ENCODE assay signal across 9 cellular contexts in the genomic region with DNA sequence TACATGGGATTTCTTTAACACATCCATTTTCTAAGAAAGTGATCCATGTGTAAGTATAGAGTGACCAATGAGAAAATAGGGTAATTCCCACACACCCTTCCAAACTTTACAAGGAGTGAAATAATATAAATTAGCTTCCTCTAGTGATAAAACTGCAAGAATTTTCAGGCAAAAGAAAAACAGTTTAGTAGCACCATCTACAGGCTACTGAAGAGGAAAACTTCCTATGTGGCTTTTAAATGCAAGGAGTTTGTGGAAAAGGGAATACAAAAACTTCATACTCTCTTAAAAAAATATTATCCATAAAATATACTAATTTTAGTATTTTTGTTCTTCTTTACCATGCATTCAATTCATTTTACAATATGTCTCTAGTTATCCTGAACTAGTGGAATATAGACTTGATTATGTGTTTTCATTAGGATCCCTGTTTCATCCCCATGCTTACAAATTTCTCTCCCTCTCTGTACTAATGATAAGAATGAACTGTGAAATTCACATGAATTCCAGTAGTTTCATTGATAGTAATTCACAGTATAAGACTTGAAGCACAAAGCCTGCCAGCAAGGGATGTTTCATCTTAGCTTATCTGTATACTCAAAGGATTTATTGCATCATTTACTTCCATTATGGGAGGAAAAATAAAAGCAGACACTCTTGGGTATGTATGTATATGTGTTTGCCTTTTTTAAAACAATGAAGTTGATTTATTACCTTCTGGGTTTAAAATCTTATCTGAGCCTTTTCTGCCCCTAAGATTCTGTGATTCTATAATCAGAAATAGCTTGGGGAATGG.
DNase-seq lines count a peak whose midpoint lies in the region; ATAC-seq and TF ChIP-seq lines count a peak whose summit lies in the region.
"Had no signal": no experiment of that assay in that cellular context is flagged by ENCODE, and none has a peak within 500 bp of the region (broad histone marks: within the 10 kb centered on the region; RNA-seq: fewer than 3 reads in every experiment).

No MANE protein-coding gene starts in this region.

- no peak overlapping the region for H3K27ac Mint-ChIP-seq in MCF 10A (ENCODE audit: low read depth, unreplicated experiment)

- POLR2A ChIA-PET in MCF 10A (lab: Yijun Ruan, JAX), result no interaction called here

- H3K27me3 ChIP-seq in breast epithelium, result no peaks in the 10 kb centered on the region
- H3K27me3 ChIP-seq in Peyer's patch, result no peaks in the 10 kb centered on the region
- no peaks in the 10 kb centered on the region for H3K27me3 ChIP-seq in gastroesophageal sphincter
- H3K27me3 ChIP-seq in tibial nerve, result no peaks in the 10 kb centered on the region

- H3K4me3 ChIP-seq in breast epithelium (no peak overlapping the region), Peyer's patch (no peak overlapping the region), gastroesophageal sphincter (no peak overlapping the region), tibial nerve (no peak overlapping the region)

- ATAC-seq in gastroesophageal sphincter, result no peak
- no peak for ATAC-seq in GM21390 (IDR thresholded peaks at IDR 0.05; ENCODE audit: unreplicated experiment)

- H3K4me1 Mint-ChIP-seq in MCF 10A (ENCODE audit: insufficient read depth, unreplicated experiment), result no peaks in the 10 kb centered on the region

- CTCF ChIA-PET in MCF 10A (lab: Yijun Ruan, JAX), result interaction anchor here (0.7 kb wide), 1 partner anchor 24 kb away, joined by 3 read pairs; no protein-coding TSS in a partner anchor

- no peak for TF ChIP-seq POLR2A in breast epithelium (IDR thresholded peaks at IDR 0.05)
- no peak for TF ChIP-seq POLR2A in Peyer's patch (IDR thresholded peaks at IDR 0.05)
- no peak for TF ChIP-seq POLR2A in gastroesophageal sphincter (IDR thresholded peaks at IDR 0.05)
- TF ChIP-seq POLR2A in tibial nerve (IDR thresholded peaks at IDR 0.05), result no peak

- no peaks in the 10 kb centered on the region for H3K9me3 ChIP-seq in breast epithelium
- no peaks in the 10 kb centered on the region for H3K9me3 ChIP-seq in Peyer's patch
- no peaks in the 10 kb centered on the region for H3K9me3 ChIP-seq in gastroesophageal sphincter
- H3K9me3 ChIP-seq in tibial nerve, result no peaks in the 10 kb centered on the region

- TF ChIP-seq EP300 in gastroesophageal sphincter (IDR thresholded peaks at IDR 0.05) (no peak), tibial nerve (IDR thresholded peaks at IDR 0.05) (no peak)

- no TSS peak for BruUV-seq in MCF 10A (replicated peaks; lab: Mats Ljungman, UMichigan)

- DNase-seq in breast epithelium (ENCODE audit: low spot score in 2 of 2) (no peak), MCF 10A (ENCODE audit: unreplicated experiment) (no peak), Peyer's patch (no peak), tibial nerve (ENCODE audit: low spot score in 2 of 2) (no peak), NCI-H1048 (lab: John Stamatoyannopoulos, UW) (no peak)
- DNase-seq in stimulated activated CD4-positive, alpha-beta T cell treated with anti-CD3 and anti-CD28 coated beads, Interleukin-1b, Interleukin-23, amount 100 ng/mL, for 48 hours, result no peak
- DNase-seq: Calu3 had no signal

- H3K4me1 ChIP-seq in breast epithelium (no peaks in the 10 kb centered on the region), Peyer's patch (peaks cover 0 to 11% (median 0%) of the 10 kb centered on the region in 4 donors), gastroesophageal sphincter (peaks cover 0 to 31% (median 0%) of the 10 kb centered on the region in 3 donors), tibial nerve (peaks cover 0 to 28% (median 6%) of the 10 kb centered on the region in 4 donors)

- intact Hi-C loops in breast epithelium (cut with DNase I; ENCODE audit: low total_unique reads) (loop anchor here (5.0 kb wide), 1 partner anchor 1789 kb away; no protein-coding TSS in a partner anchor), MCF 10A (cut with micrococcal nuclease) (loop anchor here (5.0 kb wide), 1 partner anchor 656 kb away; no protein-coding TSS in a partner anchor)

- no peak overlapping the region for H3K4me3 Mint-ChIP-seq in MCF 10A (ENCODE audit: unreplicated experiment)

- TF ChIP-seq CTCF in breast epithelium (IDR thresholded peaks at IDR 0.05) (peak in 2 of 3 donors; percentile 23 to 35), MCF 10A (IDR thresholded peaks at IDR 0.05; ENCODE audit: unreplicated experiment) (no peak), Peyer's patch (IDR thresholded peaks at IDR 0.05) (peak in 4 of 6 experiments; percentile 22 to 38 (median 31)), gastroesophageal sphincter (IDR thresholded peaks at IDR 0.05) (peak in 3 of 4 experiments; percentile 20 to 56 (median 34)), tibial nerve (IDR thresholded peaks at IDR 0.05) (peak in 3 of 5 experiments; percentile 31 to 42 (median 39))

- H3K27me3 Mint-ChIP-seq in MCF 10A (ENCODE audit: insufficient read depth, unreplicated experiment), result no peaks in the 10 kb centered on the region

- H3K9me3 Mint-ChIP-seq in MCF 10A (ENCODE audit: unreplicated experiment), result peaks cover 24% of the 10 kb centered on the region

- H3K36me3 ChIP-seq in breast epithelium (no peaks in the 10 kb centered on the region), Peyer's patch (no peaks in the 10 kb centered on the region), gastroesophageal sphincter (no peaks in the 10 kb centered on the region), tibial nerve (no peaks in the 10 kb centered on the region)

- H3K27ac ChIP-seq in breast epithelium (no peak overlapping the region), Peyer's patch (no peak overlapping the region), gastroesophageal sphincter (no peak overlapping the region), tibial nerve (no peak overlapping the region)

- no peaks in the 10 kb centered on the region for H3K36me3 Mint-ChIP-seq in MCF 10A (ENCODE audit: insufficient read depth, unreplicated experiment)
